Comparison of ENCODE assay signal across 1 cellular context in the genomic region with DNA sequence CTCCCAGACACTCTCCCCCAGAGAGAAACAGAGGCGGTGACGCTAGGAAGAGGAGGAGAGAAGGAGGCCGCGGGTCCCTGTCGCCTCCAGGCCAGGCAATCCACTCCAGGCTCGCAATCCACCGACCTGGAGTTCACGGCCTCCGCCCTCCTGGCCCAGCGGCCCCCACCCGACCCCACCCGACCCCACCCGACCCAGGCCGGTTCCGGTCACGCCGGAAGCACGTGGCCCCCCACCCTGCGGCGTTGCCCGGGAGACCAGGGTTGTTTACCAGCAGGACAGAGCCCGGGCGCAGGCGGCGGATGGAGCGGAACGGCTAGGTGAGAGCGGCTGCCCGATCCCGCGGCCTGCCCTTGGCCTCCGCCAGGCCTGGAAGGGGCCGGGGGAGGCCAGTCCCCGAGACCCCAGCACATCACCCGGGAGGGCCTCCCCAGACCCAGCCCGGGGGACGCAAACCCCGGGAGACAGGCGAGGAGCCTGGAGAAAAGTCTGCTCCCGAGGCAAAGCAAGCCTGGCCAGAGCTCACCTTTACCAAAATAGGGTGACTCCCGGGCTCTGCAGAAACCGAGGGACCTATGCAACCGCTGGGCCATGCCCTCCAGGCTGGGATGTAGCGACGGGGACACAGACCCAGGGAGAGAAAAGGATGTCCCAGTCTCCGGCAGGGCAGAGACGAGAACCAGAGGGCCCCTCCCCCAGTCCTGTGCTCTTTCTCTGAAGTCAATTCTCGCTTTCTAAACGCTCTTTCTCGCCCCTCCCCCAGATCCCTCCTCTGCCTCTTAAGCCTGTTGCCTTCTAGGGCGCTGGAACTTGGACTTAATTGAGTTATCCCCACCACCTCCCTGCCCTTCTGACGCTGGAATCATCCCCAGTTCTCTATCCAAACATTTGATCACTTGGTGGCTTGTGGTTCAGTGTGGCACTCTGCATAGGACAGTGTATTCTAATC.
TF ChIP-seq lines count a peak whose summit lies in the region.

A gene with protein sequence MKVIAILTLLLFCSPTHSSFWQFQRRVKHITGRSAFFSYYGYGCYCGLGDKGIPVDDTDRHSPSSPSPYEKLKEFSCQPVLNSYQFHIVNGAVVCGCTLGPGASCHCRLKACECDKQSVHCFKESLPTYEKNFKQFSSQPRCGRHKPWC (minus strand): TSS at position 685 of the 949 bp plus-strand sequence. CDS start 9,155 bp downstream, outside the sequence.
A gene with protein sequence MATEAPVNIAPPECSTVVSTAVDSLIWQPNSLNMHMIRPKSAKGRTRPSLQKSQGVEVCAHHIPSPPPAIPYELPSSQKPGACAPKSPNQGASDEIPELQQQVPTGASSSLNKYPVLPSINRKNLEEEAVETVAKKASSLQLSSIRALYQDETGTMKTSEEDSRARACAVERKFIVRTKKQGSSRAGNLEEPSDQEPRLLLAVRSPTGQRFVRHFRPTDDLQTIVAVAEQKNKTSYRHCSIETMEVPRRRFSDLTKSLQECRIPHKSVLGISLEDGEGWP (plus strand): TSS at position 263 of the 949 bp plus-strand sequence. CDS start 4,466 bp downstream, outside the sequence.

TF ChIP-seq in neural cell, 6 proteins besides CTCF, POLR2A, EP300 and RAD21:
- TF ChIP-seq EZH2 (IDR thresholded peaks at IDR 0.05; ENCODE audit: borderline replicate concordance, insufficient read depth, low read length, poor library complexity, severe bottlenecking) (no peak), POLR2AphosphoS5 (IDR thresholded peaks at IDR 0.05) (peak; percentile 18), MXI1 (conservative IDR thresholded peaks at IDR 0.05; ENCODE audit: poor library complexity, severe bottlenecking) (peak; percentile 26)
